20 cellular contexts compared by ENCODE assay signal in the genomic region with DNA sequence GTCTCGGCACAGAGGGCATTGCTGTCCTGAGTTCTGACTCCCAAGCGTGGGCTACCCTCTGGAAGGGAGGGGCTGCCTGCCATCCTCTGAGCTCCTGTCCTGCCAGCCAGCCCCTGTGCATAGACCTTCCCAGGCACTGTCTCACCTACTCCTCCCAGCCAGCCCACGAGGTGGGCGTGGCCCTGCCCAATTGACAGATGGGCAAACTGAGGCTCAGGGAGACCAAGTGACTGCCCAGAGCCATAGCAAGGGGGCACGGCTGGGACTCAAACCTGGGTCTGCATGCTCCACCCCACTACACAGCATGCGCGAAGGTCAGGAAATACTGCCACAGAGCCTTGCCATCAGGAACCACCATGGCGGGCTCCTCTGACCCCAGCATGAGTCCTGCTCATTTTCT.
"Had no signal": no experiment of that assay in that cellular context is flagged by ENCODE, and none has a peak within 500 bp of the region (broad histone marks: within the 10 kb centered on the region; RNA-seq: fewer than 3 reads in every experiment).

No MANE protein-coding gene starts in this region.

- H3K36me3 ChIP-seq: brain microvascular endothelial cell, MG63 had no signal

- H3K27ac ChIP-seq: brain microvascular endothelial cell had no signal

- H3K27ac Mint-ChIP-seq: activated naive CD4-positive, alpha-beta T cell treated with anti-CD3 and anti-CD28 coated beads, Interleukin-2, amount 10 ng/mL, durations not matched to agents 7 days and 5 days; activated naive CD8-positive, alpha-beta T cell treated with anti-CD3 and anti-CD28 coated beads for 36 hours; activated T-cell treated with anti-CD3 and anti-CD28 coated beads, Interleukin-2, amount 50 U/mL, for 72 hours; activated T-helper 2 cell treated with anti-CD3 and anti-CD28 coated beads, Interferon-gamma antibody, Interleukin-2, Interleukin-4, amounts not matched to agents 10 μg/mL and 5 μg/mL and 100 μg/mL, durations not matched to agents 14 hours and 24 hours and 36 hours; T-helper 1 cell treated with Interleukin-12 subunit alpha and Interleukin-12 subunit beta and Interleukin-4 antibody, amounts not matched to agents 30 μg/mL and 1 μg/mL, for 36 hours had no signal

- H3K9me3 Mint-ChIP-seq: activated CD8-positive, alpha-beta T cell treated with anti-CD3 and anti-CD28 coated beads for 36 hours; activated naive CD4-positive, alpha-beta T cell treated with anti-CD3 and anti-CD28 coated beads, Interleukin-2, amount 10 ng/mL, durations not matched to agents 7 days and 5 days; activated naive CD8-positive, alpha-beta T cell treated with anti-CD3 and anti-CD28 coated beads for 36 hours; activated T-cell treated with anti-CD3 and anti-CD28 coated beads, Interleukin-2, amount 50 U/mL, for 72 hours; activated T-helper 2 cell treated with anti-CD3 and anti-CD28 coated beads, Interferon-gamma antibody, Interleukin-2, Interleukin-4, amounts not matched to agents 10 μg/mL and 5 μg/mL and 100 μg/mL, durations not matched to agents 14 hours and 24 hours and 36 hours; T-helper 1 cell treated with Interleukin-12 subunit alpha and Interleukin-12 subunit beta and Interleukin-4 antibody, amounts not matched to agents 30 μg/mL and 1 μg/mL, for 36 hours had no signal

- H3K36me3 Mint-ChIP-seq: activated naive CD8-positive, alpha-beta T cell treated with anti-CD3 and anti-CD28 coated beads for 36 hours had no signal

- ATAC-seq: PC-3 had no signal

- H3K9me3 ChIP-seq: MG63 had no signal

- H3K4me3 ChIP-seq: MG63 had no signal

- DNase-seq: activated CD4-positive, alpha-beta T cell treated with anti-CD3 and anti-CD28 coated beads for 4 hours; activated CD8-positive, alpha-beta memory T cell treated with anti-CD3 and anti-CD28 coated beads, Interleukin-2, amount 50 U/mL, for 4 hours; activated gamma-delta T cell treated with Interleukin-2 at 50 U/mL for 16 hours; activated naive CD4-positive, alpha-beta T cell treated with anti-CD3 and anti-CD28 coated beads, Interleukin-2, amount 10 ng/mL, durations not matched to agents 7 days and 5 days; activated naive CD8-positive, alpha-beta T cell treated with anti-CD3 and anti-CD28 coated beads for 36 hours; brain microvascular endothelial cell; MG63; MV-4-11; NCI-H1092 treated with DMSO at 0.1 percent for 48 hours; NCI-H1417 treated with DMSO at 0.1 percent for 48 hours; NCI-H187; NCI-H2081; NCI-H446; NCI-H524; PC-3; SHP77 treated with DMSO at 0.1 percent for 48 hours had no signal

- H3K27me3 ChIP-seq: MG63 had no signal

- H3K4me3 Mint-ChIP-seq: activated CD8-positive, alpha-beta T cell treated with anti-CD3 and anti-CD28 coated beads for 36 hours; activated naive CD4-positive, alpha-beta T cell treated with anti-CD3 and anti-CD28 coated beads, Interleukin-2, amount 10 ng/mL, durations not matched to agents 7 days and 5 days; activated naive CD8-positive, alpha-beta T cell treated with anti-CD3 and anti-CD28 coated beads for 36 hours; activated T-cell treated with anti-CD3 and anti-CD28 coated beads, Interleukin-2, amount 50 U/mL, for 72 hours; T-helper 1 cell treated with Interleukin-12 subunit alpha and Interleukin-12 subunit beta and Interleukin-4 antibody, amounts not matched to agents 30 μg/mL and 1 μg/mL, for 36 hours had no signal

- H3K27me3 Mint-ChIP-seq: activated CD8-positive, alpha-beta T cell treated with anti-CD3 and anti-CD28 coated beads for 36 hours; activated naive CD8-positive, alpha-beta T cell treated with anti-CD3 and anti-CD28 coated beads for 36 hours had no signal
